ENCODE assay signal across 11 cellular contexts in genomic region chr3:16508242-16508575, GRCh38. TPM values are rescaled to one million over a fixed set of nuclear protein-coding genes. Genes with fewer than 3 reads are reported as not detected.
A peak's percentile ranks its signal among the peaks of the same experiment; 100 is the strongest.
DNase-seq lines count a peak whose midpoint lies in the region; ATAC-seq lines count a peak whose summit lies in the region.
"Had no signal": no experiment of that assay in that cellular context is flagged by ENCODE, and none has a peak within 500 bp of the region (broad histone marks: within the 10 kb centered on the region; RNA-seq: fewer than 3 reads in every experiment).

No MANE protein-coding gene starts in this region.

- H3K4me2 ChIP-seq in Karpas-422 (ENCODE audit: low read depth, low read length, poor library complexity, severe bottlenecking): peak overlapping the region; percentile 74

- peak overlapping the region; percentile 64 for H3K4me3 Mint-ChIP-seq in activated CD8-positive, alpha-beta memory T cell treated with anti-CD3 and anti-CD28 coated beads, Interleukin-2, amount 10 ng/mL, durations not matched to agents 7 days and 5 days
- H3K4me3 Mint-ChIP-seq in activated naive CD8-positive, alpha-beta T cell treated with anti-CD3 and anti-CD28 coated beads, Interleukin-2, amount 10 ng/mL, durations not matched to agents 7 days and 5 days: peak overlapping the region; percentile 49
- H3K4me3 Mint-ChIP-seq in stimulated activated memory B cell treated with anti-CD40 and anti-IgM and Interleukin-4, amounts not matched to agents 10 μg/mL and 1 μg/mL and 100 μg/mL, for 72 hours: peak overlapping the region; percentile 60

- H3K4me1 Mint-ChIP-seq in activated CD8-positive, alpha-beta memory T cell treated with anti-CD3 and anti-CD28 coated beads, Interleukin-2, amount 10 ng/mL, durations not matched to agents 7 days and 5 days: peaks cover 84% of the 10 kb centered on the region
- peaks cover 54% of the 10 kb centered on the region for H3K4me1 Mint-ChIP-seq in activated naive CD8-positive, alpha-beta T cell treated with anti-CD3 and anti-CD28 coated beads, Interleukin-2, amount 10 ng/mL, durations not matched to agents 7 days and 5 days
- peaks cover 85% of the 10 kb centered on the region for H3K4me1 Mint-ChIP-seq in stimulated activated memory B cell treated with anti-CD40 and anti-IgM and Interleukin-4, amounts not matched to agents 10 μg/mL and 1 μg/mL and 100 μg/mL, for 72 hours

- peaks cover 57% of the 10 kb centered on the region for H3K36me3 Mint-ChIP-seq in activated CD8-positive, alpha-beta memory T cell treated with anti-CD3 and anti-CD28 coated beads, Interleukin-2, amount 10 ng/mL, durations not matched to agents 7 days and 5 days
- H3K36me3 Mint-ChIP-seq in activated naive CD8-positive, alpha-beta T cell treated with anti-CD3 and anti-CD28 coated beads, Interleukin-2, amount 10 ng/mL, durations not matched to agents 7 days and 5 days: peaks cover 46% of the 10 kb centered on the region
- peaks cover 77% of the 10 kb centered on the region for H3K36me3 Mint-ChIP-seq in stimulated activated memory B cell treated with anti-CD40 and anti-IgM and Interleukin-4, amounts not matched to agents 10 μg/mL and 1 μg/mL and 100 μg/mL, for 72 hours

- H2AFZ ChIP-seq in Karpas-422 (ENCODE audit: low read length): no peak overlapping the region

- no peaks in the 10 kb centered on the region for H3K9me3 Mint-ChIP-seq in activated CD8-positive, alpha-beta memory T cell treated with anti-CD3 and anti-CD28 coated beads, Interleukin-2, amount 10 ng/mL, durations not matched to agents 7 days and 5 days (ENCODE audit: low read depth)
- no peaks in the 10 kb centered on the region for H3K9me3 Mint-ChIP-seq in activated naive CD8-positive, alpha-beta T cell treated with anti-CD3 and anti-CD28 coated beads, Interleukin-2, amount 10 ng/mL, durations not matched to agents 7 days and 5 days
- H3K9me3 Mint-ChIP-seq in stimulated activated memory B cell treated with anti-CD40 and anti-IgM and Interleukin-4, amounts not matched to agents 10 μg/mL and 1 μg/mL and 100 μg/mL, for 72 hours: peaks cover 4% of the 10 kb centered on the region

- no peaks in the 10 kb centered on the region for H3K27me3 Mint-ChIP-seq in activated CD8-positive, alpha-beta memory T cell treated with anti-CD3 and anti-CD28 coated beads, Interleukin-2, amount 10 ng/mL, durations not matched to agents 7 days and 5 days
- H3K27me3 Mint-ChIP-seq in activated naive CD8-positive, alpha-beta T cell treated with anti-CD3 and anti-CD28 coated beads, Interleukin-2, amount 10 ng/mL, durations not matched to agents 7 days and 5 days: no peaks in the 10 kb centered on the region
- H3K27me3 Mint-ChIP-seq in stimulated activated memory B cell treated with anti-CD40 and anti-IgM and Interleukin-4, amounts not matched to agents 10 μg/mL and 1 μg/mL and 100 μg/mL, for 72 hours: peaks cover 17% of the 10 kb centered on the region

- peak overlapping the region; percentile 99 for H3K27ac ChIP-seq in Karpas-422 (ENCODE audit: low read length)
- H3K27ac ChIP-seq: prostate gland, uterus had no signal

- no peaks in the 10 kb centered on the region for H3K9me2 ChIP-seq in Karpas-422 (replicated peaks; ENCODE audit: insufficient read depth, low read length)

- POLR2A ChIA-PET in activated naive CD8-positive, alpha-beta T cell treated with anti-CD3 and anti-CD28 coated beads, Interleukin-2, amount 10 ng/mL, durations not matched to agents 7 days and 5 days (lab: Charles Lee): no interaction called here

- peak overlapping the region; percentile 99 for H3K9ac ChIP-seq in Karpas-422 (ENCODE audit: low read length)

- H4K20me1 ChIP-seq in Karpas-422 (ENCODE audit: insufficient read depth, low read depth, low read length): peaks cover 47% of the 10 kb centered on the region

- peaks cover 57% of the 10 kb centered on the region for H3K36me3 ChIP-seq in Karpas-422 (ENCODE audit: insufficient read depth, low read length)
- H3K36me3 ChIP-seq: prostate gland, uterus had no signal

- no peak for DNase-seq in activated CD8-positive, alpha-beta memory T cell treated with anti-CD3 and anti-CD28 coated beads, Interleukin-2, amount 10 ng/mL, durations not matched to agents 7 days and 5 days
- no peak for DNase-seq in activated CD8-positive, alpha-beta memory T cell treated with anti-CD3 and anti-CD28 coated beads, Interleukin-2, amount 50 U/mL, for 48 hours
- DNase-seq in Karpas-422 (no peak), RPMI8226 (no peak), NCI-H748 (lab: John Stamatoyannopoulos, UW; ENCODE audit: unreplicated experiment) (no peak), mucosa of gallbladder (ENCODE audit: low spot score) (no peak)
- DNase-seq in activated naive CD8-positive, alpha-beta T cell treated with anti-CD3 and anti-CD28 coated beads, Interleukin-2, amount 10 ng/mL, durations not matched to agents 7 days and 5 days: no peak
- DNase-seq: activated CD4-positive, CD25-positive, alpha-beta regulatory T cell; uterus had no signal

- no peaks in the 10 kb centered on the region for H3K9me3 ChIP-seq in Karpas-422 (ENCODE audit: low read length)
- H3K9me3 ChIP-seq: prostate gland, uterus had no signal

- CTCF ChIA-PET in activated CD8-positive, alpha-beta memory T cell treated with anti-CD3 and anti-CD28 coated beads, Interleukin-2, amount 10 ng/mL, durations not matched to agents 7 days and 5 days (lab: Charles Lee): interaction anchor here (1.2 kb wide), 3 partner anchors 21 to 218 kb away, joined by 3 read pairs; no protein-coding TSS in a partner anchor

- no peaks in the 10 kb centered on the region for H3K27me3 ChIP-seq in Karpas-422 (ENCODE audit: low read length)
- H3K27me3 ChIP-seq: uterus had no signal

- no peak for ATAC-seq in activated CD8-positive, alpha-beta memory T cell treated with anti-CD3 and anti-CD28 coated beads, Interleukin-2, amount 10 ng/mL, durations not matched to agents 7 days and 5 days
- ATAC-seq in activated naive CD8-positive, alpha-beta T cell treated with anti-CD3 and anti-CD28 coated beads, Interleukin-2, amount 10 ng/mL, durations not matched to agents 7 days and 5 days (ENCODE audit: low read depth): no peak
- ATAC-seq in stimulated activated memory B cell treated with anti-CD40 and anti-IgM and Interleukin-4, amounts not matched to agents 10 μg/mL and 1 μg/mL and 100 μg/mL, for 72 hours: no peak

- H3K27ac Mint-ChIP-seq in activated CD8-positive, alpha-beta memory T cell treated with anti-CD3 and anti-CD28 coated beads, Interleukin-2, amount 10 ng/mL, durations not matched to agents 7 days and 5 days: peak overlapping the region; percentile 85
- H3K27ac Mint-ChIP-seq in activated naive CD8-positive, alpha-beta T cell treated with anti-CD3 and anti-CD28 coated beads, Interleukin-2, amount 10 ng/mL, durations not matched to agents 7 days and 5 days: peak overlapping the region; percentile 67
- H3K27ac Mint-ChIP-seq in stimulated activated memory B cell treated with anti-CD40 and anti-IgM and Interleukin-4, amounts not matched to agents 10 μg/mL and 1 μg/mL and 100 μg/mL, for 72 hours: peak overlapping the region; percentile 100

- peaks cover 92% of the 10 kb centered on the region for H3K4me1 ChIP-seq in Karpas-422 (ENCODE audit: low read length)
- H3K4me1 ChIP-seq: prostate gland had no signal

- H3K79me2 ChIP-seq in Karpas-422 (ENCODE audit: low read length): peaks cover 92% of the 10 kb centered on the region

- H3K4me3 ChIP-seq in Karpas-422 (ENCODE audit: low read length): peak overlapping the region; percentile 93
- H3K4me3 ChIP-seq: prostate gland, uterus had no signal

RNA-seq across cellular contexts. Expression of gene RFTN1, which starts 5.3 kb away (rescaled TPM):
- total RNA-seq in activated CD8-positive, alpha-beta memory T cell treated with anti-CD3 and anti-CD28 coated beads, Interleukin-2, amount 10 ng/mL, durations not matched to agents 7 days and 5 days: 10 to 100 TPM; 78.0 to 96.7 TPM
- total RNA-seq in Karpas-422 (2014; rRNA removed; shearing (Covaris generic); ENCODE audit: low replicate concordance): 291 and 375 TPM in 2 replicates
- 10 to 100 TPM; 64.4 to 66.7 TPM for total RNA-seq in activated naive CD8-positive, alpha-beta T cell treated with anti-CD3 and anti-CD28 coated beads, Interleukin-2, amount 10 ng/mL, durations not matched to agents 7 days and 5 days
- total RNA-seq in mucosa of gallbladder: 11.4 TPM
